In genomic region chr2:96800061-96800761, GRCh38 we compare ENCODE assay signal across 11 cellular contexts. TPM values are rescaled to one million over a fixed set of nuclear protein-coding genes. Genes with fewer than 3 reads are reported as not detected.
DNase-seq lines count a peak whose midpoint lies in the region; ATAC-seq lines count a peak whose summit lies in the region.
"Had no signal": no experiment of that assay in that cellular context is flagged by ENCODE, and none has a peak within 500 bp of the region (broad histone marks: within the 10 kb centered on the region; RNA-seq: fewer than 3 reads in every experiment).

No MANE protein-coding gene starts in this region.

- H3K27ac ChIP-seq in KOPT-K1 (ENCODE audit: low read depth, low read length, poor library complexity, severe bottlenecking) = peak overlapping the region; percentile 66
- H3K27ac ChIP-seq: esophagus muscularis mucosa, left lung had no signal

- no peaks in the 10 kb centered on the region for H3K9me3 ChIP-seq in KOPT-K1 (ENCODE audit: insufficient read depth, low read length, poor library complexity, severe bottlenecking)
- H3K9me3 ChIP-seq: esophagus muscularis mucosa, heart right ventricle, left lung had no signal

- intact Hi-C loops in left ventricle myocardium superior (cut with micrococcal nuclease) = no loop called here

- DNase-seq in CMK (ENCODE audit: low read depth) (peak; percentile 42), left ventricle myocardium superior (no peak), T-helper 9 cell (no peak)
- no peak for DNase-seq in stimulated activated CD4-positive, alpha-beta T cell treated with anti-CD3 and anti-CD28 coated beads, Interleukin-15, amount 100 ng/mL, for 24 hours
- DNase-seq: AML-193, NCI-H226 had no signal

- peak; percentile 5 for ATAC-seq in left ventricle myocardium superior
- ATAC-seq in HG03135 (IDR thresholded peaks at IDR 0.05; ENCODE audit: unreplicated experiment) = no peak

- H3K36me3 ChIP-seq in KOPT-K1 (ENCODE audit: insufficient read depth, low read length) = peaks cover 18% of the 10 kb centered on the region; the same call in 1 of the 2 replicates

RNA-seq across cellular contexts. Expression of gene CNNM3, which starts 15.9 kb away (rescaled TPM):
- 16.8 TPM for total RNA-seq in left ventricle myocardium superior

RNA-seq across cellular contexts. Expression of gene CNNM4, which starts 39.5 kb away (rescaled TPM):
- 30.8 TPM for total RNA-seq in left ventricle myocardium superior

RNA-seq across cellular contexts. Expression of gene ANKRD23, which starts 43.6 kb away (rescaled TPM):
- 5.5 TPM for total RNA-seq in left ventricle myocardium superior

RNA-seq across cellular contexts. Expression of gene ANKRD39, which starts 57.6 kb away (rescaled TPM):
- 16.1 TPM for total RNA-seq in left ventricle myocardium superior
